Comparison of ENCODE assay signal across 26 cellular contexts in the genomic region with DNA sequence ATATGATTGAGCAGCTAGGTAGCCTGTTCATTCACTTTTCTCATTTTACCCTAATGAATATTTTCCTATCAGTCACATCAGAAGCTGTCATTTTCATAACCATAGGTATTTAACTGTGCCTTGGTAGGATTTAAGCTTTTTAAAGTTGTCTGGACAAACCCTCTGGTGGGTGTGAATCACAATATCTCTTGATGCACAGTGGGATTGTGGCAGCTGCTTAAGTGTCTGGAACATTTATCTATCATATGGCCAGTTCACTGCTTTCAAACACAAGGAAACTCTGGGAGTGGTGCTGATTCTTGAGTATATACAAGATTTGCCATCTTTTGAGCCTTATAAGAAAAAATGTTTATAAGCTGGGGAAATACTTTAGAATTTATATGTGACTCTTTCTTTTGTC.
"Had no signal": no experiment of that assay in that cellular context is flagged by ENCODE, and none has a peak within 500 bp of the region (broad histone marks: within the 10 kb centered on the region; RNA-seq: fewer than 3 reads in every experiment).

No MANE protein-coding gene starts in this region.

- H3K9ac ChIP-seq: KMS-11 had no signal

- H3K27me3 ChIP-seq: SJSA1 had no signal

- H3K27ac ChIP-seq: HL-60, KMS-11, RWPE1, SJSA1, SK-N-MC had no signal

- H3K4me2 ChIP-seq: KMS-11 had no signal

- H3K4me3 ChIP-seq: K562, SJSA1, SK-N-MC had no signal

- H3K4me1 ChIP-seq: SJSA1 had no signal

- ATAC-seq: K562, Panc1, PC-3 had no signal

- DNase-seq: Kasumi-1; MV-4-11; NCI-H1048; NCI-H1105; NCI-H1417 treated with DMSO at 0.1 percent for 48 hours; NCI-H146; NCI-H1694 treated with DMSO at 0.1 percent for 48 hours; NCI-H1930; NCI-H2081; NCI-H2107; NCI-H226; NCI-H446; NCI-H510A; NCI-H524 treated with DMSO at 0.1 percent for 48 hours; NCI-H69; NCI-H774; NK-92 treated with Interleukin-12 subunit alpha and Interleukin-12 subunit beta, amount 100 ng/mL, for 24 hours; PC-3; SHP77 had no signal

- H3K9me3 ChIP-seq: SJSA1 had no signal
